ENCODE assay signal across 6 cellular contexts in the genomic region with DNA sequence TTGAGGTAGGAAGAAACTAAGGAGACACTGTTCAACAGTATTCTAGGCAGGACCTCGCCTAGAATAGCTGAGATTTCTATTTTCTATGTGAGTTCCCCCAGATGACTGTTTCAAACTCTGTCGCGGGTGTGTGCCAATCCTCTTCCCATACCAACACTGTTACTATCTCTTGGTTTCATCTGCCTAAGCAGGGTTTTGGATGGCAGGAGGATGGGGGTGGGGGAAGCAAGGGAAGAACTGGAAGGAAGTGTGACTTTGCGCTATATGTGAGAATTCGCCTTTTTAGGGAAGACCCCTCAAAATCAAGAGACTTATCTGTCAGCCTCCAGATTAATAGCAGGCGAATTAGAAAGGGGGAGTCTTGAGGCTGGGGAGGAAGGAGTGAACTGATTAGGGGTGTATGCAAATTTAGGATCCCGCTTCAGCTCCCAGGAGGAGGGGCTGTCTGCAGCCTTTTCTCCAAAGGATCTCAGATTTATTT. TPM values are rescaled to one million over a fixed set of nuclear protein-coding genes. Genes with fewer than 3 reads are reported as not detected.
A peak's percentile ranks its signal among the peaks of the same experiment; 100 is the strongest.
DNase-seq lines count a peak whose midpoint lies in the region; ATAC-seq and TF ChIP-seq lines count a peak whose summit lies in the region.

No MANE protein-coding gene starts in this region.

- intact Hi-C loops in A673 (cut with micrococcal nuclease; ENCODE audit: unreplicated experiment) = no loop called here

- no peaks in the 10 kb centered on the region for H3K27me3 ChIP-seq in A673 (replicated peaks; ENCODE audit: insufficient read depth, low read depth, low read length, poor library complexity)
- H3K27me3 ChIP-seq in muscle layer of colon (ENCODE audit: control insufficient read depth in 1 of 2, insufficient read depth in 2 of 2, low read length in 2 of 2) = no peaks in the 10 kb centered on the region

- 14 to 19% (median 17%) methylated on average over 7 of the region's 7 CpGs for WGBS in adipose tissue, 3 donors

- peak overlapping the region; percentile 65 for H3K27ac ChIP-seq in A673 (ENCODE audit: low read depth, low read length, poor library complexity, severe bottlenecking)
- H3K27ac ChIP-seq in adipose tissue (ENCODE audit: low read depth, low read length) = peak overlapping the region; percentile 6
- H3K27ac ChIP-seq in muscle layer of colon (ENCODE audit: low read depth, low read length) = peak overlapping the region; percentile 76

- ATAC-seq in HG02642 (IDR thresholded peaks at IDR 0.05; ENCODE audit: poor library complexity, unreplicated experiment) = peak; percentile 3
- no peak for ATAC-seq in GM19455 (IDR thresholded peaks at IDR 0.05; ENCODE audit: unreplicated experiment)

- TF ChIP-seq CTCF in A673 (conservative IDR thresholded peaks at IDR 0.05; ENCODE audit: low read depth, low read length) = no peak

- H3K36me3 ChIP-seq in A673 (ENCODE audit: insufficient read depth, low read length, poor library complexity, severe bottlenecking) (no peaks in the 10 kb centered on the region), muscle layer of colon (ENCODE audit: insufficient read depth, low read length) (peaks cover 12% of the 10 kb centered on the region)

- BruUV-seq in A673 (replicated peaks; lab: Mats Ljungman, UMichigan) = TSS peak; percentile 38

- peak overlapping the region; percentile 59 for H3K4me3 ChIP-seq in A673 (ENCODE audit: low read depth, low read length, poor library complexity, severe bottlenecking)
- peak overlapping the region; percentile 44 to 87 for H3K4me3 ChIP-seq in muscle layer of colon (ENCODE audit: low read depth in 1 of 2, low read length in 2 of 2)

- peak; percentile 38 for DNase-seq in A673 (ENCODE audit: low spot score)
- DNase-seq in NCI-H1694 treated with DMSO at 0.1 percent for 48 hours (lab: John Stamatoyannopoulos, UW) = no peak

- H3K9ac ChIP-seq in muscle layer of colon (ENCODE audit: low read length) = peak overlapping the region; percentile 59

- CTCF ChIA-PET in A673 (lab: Charles Lee) = interaction anchor here (0.6 to 0.7 kb wide), 3 partner anchors 35 to 85 kb away, joined by 3 to 12 read pairs (median 4); no protein-coding TSS in a partner anchor

- no peaks in the 10 kb centered on the region for H3K9me3 ChIP-seq in A673 (ENCODE audit: low read depth, low read length, poor library complexity, severe bottlenecking)
- no peaks in the 10 kb centered on the region for H3K9me3 ChIP-seq in muscle layer of colon (ENCODE audit: low read length)

- POLR2A ChIA-PET in A673 (lab: Charles Lee; ENCODE audit: low non-redundant PET) = interaction anchor here (0.6 kb wide), 1 partner anchor 30 kb away, joined by 7 read pairs; no protein-coding TSS in a partner anchor

- H3K4me1 ChIP-seq in A673 (ENCODE audit: insufficient read depth, low read length, poor library complexity, severe bottlenecking) (peaks cover 3% of the 10 kb centered on the region), muscle layer of colon (ENCODE audit: insufficient read depth, low read length) (peaks cover 34% of the 10 kb centered on the region)

RNA-seq across cellular contexts. Expression of gene G6PC3, which starts 0.5 kb away (rescaled TPM):
- total RNA-seq in A673 (2021) = 47.0 and 57.9 TPM in 2 replicates
- 10 to 100 TPM; 39.4 to 85.3 (median 39.5) TPM for polyA plus RNA-seq in adipose tissue

RNA-seq across cellular contexts. Expression of gene LSM12, which starts 3.5 kb away (rescaled TPM):
- 47.5 and 52.5 TPM in 2 replicates for total RNA-seq in A673 (2021)
- polyA plus RNA-seq in adipose tissue = 10 to 100 TPM; 13.7 to 30.6 (median 28.6) TPM

RNA-seq across cellular contexts. Expression of gene HDAC5, which starts 53.4 kb away (rescaled TPM):
- 16.9 and 27.1 TPM in 2 replicates for total RNA-seq in A673 (2021)
- polyA plus RNA-seq in adipose tissue = 10 to 100 TPM; 19.3 to 37.6 (median 34.1) TPM

RNA-seq across cellular contexts. Expression of gene TMEM101, which starts 55.3 kb away (rescaled TPM):
- 12.7 TPM in 2 replicates for total RNA-seq in A673 (2021)
- 10 to 100 TPM; 18.7 to 35.4 (median 22.9) TPM for polyA plus RNA-seq in adipose tissue

Comparison
In these comparisons a context has a peak if more than half of its experiments do, and no peak if none do; other contexts are left out.
1. H3K27ac ChIP-seq: peak in every context shown above with its lines; median percentile 76 in muscle layer of colon; 65 in A673; 6 in adipose tissue.